Comparison of ENCODE assay signal across 18 cellular contexts in genomic region chr10:104501864-104502579, GRCh38.
"Had no signal": no experiment of that assay in that cellular context is flagged by ENCODE, and none has a peak within 500 bp of the region (broad histone marks: within the 10 kb centered on the region; RNA-seq: fewer than 3 reads in every experiment).

No MANE protein-coding gene starts in this region.

- DNase-seq: activated B cell treated with CpG ODN at 0.5 μM for 24 hours; activated CD4-positive, alpha-beta memory T cell treated with anti-CD3 and anti-CD28 coated beads for 36 hours; activated CD4-positive, alpha-beta T cell treated with anti-CD3 and anti-CD28 coated beads for 4 hours; activated CD8-positive, alpha-beta memory T cell treated with anti-CD3 and anti-CD28 coated beads, Interleukin-2, amount 10 ng/mL, durations not matched to agents 7 days and 5 days; effector CD8-positive, alpha-beta T cell; hypothalamus; left ventricle myocardium inferior; naive B cell; psoas muscle; right lobe of liver; stimulated activated CD4-positive, alpha-beta T cell treated with anti-CD3 and anti-CD28 coated beads, Interleukin-4, amount 100 ng/mL, for 4 hours; stimulated activated naive B cell treated with anti-CD40 and anti-IgM and Interleukin-4, amounts not matched to agents 10 μg/mL and 1 μg/mL and 100 μg/mL, for 72 hours; thyroid gland had no signal

- H3K4me3 Mint-ChIP-seq: activated B cell treated with CpG ODN at 0.5 μM for 24 hours; activated CD4-positive, alpha-beta memory T cell treated with anti-CD3 and anti-CD28 coated beads for 36 hours; activated CD8-positive, alpha-beta memory T cell treated with anti-CD3 and anti-CD28 coated beads, Interleukin-2, amount 10 ng/mL, durations not matched to agents 7 days and 5 days; activated naive CD8-positive, alpha-beta T cell; dendritic cell treated with granulocyte-macrophage colony-stimulating factor and Interleukin-4, amounts not matched to agents 40 ng/mL and 50 ng/mL, for 4 days; naive B cell; neural crest cell; stimulated activated naive B cell treated with anti-CD40 and anti-IgM and Interleukin-4, amounts not matched to agents 10 μg/mL and 1 μg/mL and 100 μg/mL, for 72 hours had no signal

- H3K4me1 ChIP-seq: esophagus muscularis mucosa, left ventricle myocardium inferior, psoas muscle, right lobe of liver, thyroid gland had no signal

- H3K27me3 ChIP-seq: right lobe of liver, thyroid gland had no signal

- H3K27me3 Mint-ChIP-seq: activated naive CD8-positive, alpha-beta T cell; dendritic cell treated with granulocyte-macrophage colony-stimulating factor and Interleukin-4, amounts not matched to agents 40 ng/mL and 50 ng/mL, for 4 days had no signal

- H3K36me3 Mint-ChIP-seq: activated CD4-positive, alpha-beta memory T cell treated with anti-CD3 and anti-CD28 coated beads for 36 hours; activated CD8-positive, alpha-beta memory T cell treated with anti-CD3 and anti-CD28 coated beads, Interleukin-2, amount 10 ng/mL, durations not matched to agents 7 days and 5 days; activated naive CD8-positive, alpha-beta T cell; naive B cell; stimulated activated naive B cell treated with anti-CD40 and anti-IgM and Interleukin-4, amounts not matched to agents 10 μg/mL and 1 μg/mL and 100 μg/mL, for 72 hours had no signal

- H3K27ac Mint-ChIP-seq: activated B cell treated with CpG ODN at 0.5 μM for 24 hours; activated CD4-positive, alpha-beta memory T cell treated with anti-CD3 and anti-CD28 coated beads for 36 hours; activated CD8-positive, alpha-beta memory T cell treated with anti-CD3 and anti-CD28 coated beads, Interleukin-2, amount 10 ng/mL, durations not matched to agents 7 days and 5 days; activated naive CD8-positive, alpha-beta T cell; dendritic cell treated with granulocyte-macrophage colony-stimulating factor and Interleukin-4, amounts not matched to agents 40 ng/mL and 50 ng/mL, for 4 days; stimulated activated naive B cell treated with anti-CD40 and anti-IgM and Interleukin-4, amounts not matched to agents 10 μg/mL and 1 μg/mL and 100 μg/mL, for 72 hours had no signal

- H3K27ac ChIP-seq: esophagus muscularis mucosa, left ventricle myocardium inferior, psoas muscle, right lobe of liver, thyroid gland had no signal

- H3K36me3 ChIP-seq: esophagus muscularis mucosa, left ventricle myocardium inferior, right lobe of liver, thyroid gland had no signal

- ATAC-seq: activated CD8-positive, alpha-beta memory T cell treated with anti-CD3 and anti-CD28 coated beads, Interleukin-2, amount 10 ng/mL, durations not matched to agents 7 days and 5 days; psoas muscle; right lobe of liver; stimulated activated naive B cell treated with anti-CD40 and anti-IgM and Interleukin-4, amounts not matched to agents 10 μg/mL and 1 μg/mL and 100 μg/mL, for 72 hours had no signal

- H3K4me2 ChIP-seq: smooth muscle cell had no signal

- H3K4me1 Mint-ChIP-seq: activated B cell treated with CpG ODN at 0.5 μM for 24 hours; activated CD8-positive, alpha-beta memory T cell treated with anti-CD3 and anti-CD28 coated beads, Interleukin-2, amount 10 ng/mL, durations not matched to agents 7 days and 5 days; neural crest cell; stimulated activated naive B cell treated with anti-CD40 and anti-IgM and Interleukin-4, amounts not matched to agents 10 μg/mL and 1 μg/mL and 100 μg/mL, for 72 hours had no signal

- H3K9me3 Mint-ChIP-seq: activated B cell treated with CpG ODN at 0.5 μM for 24 hours; activated CD4-positive, alpha-beta memory T cell treated with anti-CD3 and anti-CD28 coated beads for 36 hours; dendritic cell treated with granulocyte-macrophage colony-stimulating factor and Interleukin-4, amounts not matched to agents 40 ng/mL and 50 ng/mL, for 4 days; naive B cell; neural crest cell; stimulated activated naive B cell treated with anti-CD40 and anti-IgM and Interleukin-4, amounts not matched to agents 10 μg/mL and 1 μg/mL and 100 μg/mL, for 72 hours had no signal

- H3K4me3 ChIP-seq: esophagus muscularis mucosa, left ventricle myocardium inferior, psoas muscle, right lobe of liver, smooth muscle cell, thyroid gland had no signal
